ENCODE assay signal across 8 cellular contexts in the genomic region with DNA sequence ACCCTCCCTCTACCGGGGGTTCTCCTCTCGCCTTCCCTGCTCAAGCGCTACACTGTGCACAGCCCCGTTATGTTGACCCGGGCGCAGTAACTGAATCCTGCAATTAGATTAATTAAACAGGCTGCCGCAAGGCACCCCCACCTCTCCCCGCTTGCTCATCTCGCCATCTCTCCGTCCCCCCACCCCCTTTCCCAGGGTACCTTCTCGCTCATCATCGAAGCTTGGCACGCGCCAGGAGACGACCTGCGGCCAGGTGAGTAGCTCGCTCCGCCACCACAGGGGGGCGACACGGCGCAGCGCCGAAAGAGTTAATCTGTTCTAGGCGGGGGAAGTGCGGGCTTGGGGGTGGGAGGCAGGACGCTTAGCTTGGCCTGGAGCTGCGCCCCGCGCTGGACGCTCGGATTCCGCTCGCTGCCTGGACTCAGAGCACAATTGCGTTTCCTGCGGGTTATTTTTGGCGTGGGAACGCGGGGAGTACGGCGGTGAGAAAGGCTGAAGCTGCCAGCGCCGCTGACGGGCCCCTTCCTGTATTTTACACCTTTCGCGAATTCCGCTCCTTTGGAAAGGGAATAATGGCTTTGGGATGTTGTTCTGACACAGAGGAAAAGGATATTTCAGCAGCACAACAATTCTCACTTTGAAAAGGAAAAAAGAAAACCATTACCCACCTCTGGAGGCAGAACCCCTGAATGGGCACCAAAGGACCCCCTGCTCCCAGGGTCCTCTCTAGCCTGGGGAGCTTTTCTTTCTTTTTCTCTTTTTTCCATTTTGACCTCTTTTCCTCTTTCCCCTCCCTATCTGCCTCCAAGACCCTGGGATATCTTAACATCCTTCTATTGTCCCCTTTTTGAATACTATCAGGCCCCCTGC. TPM values are rescaled to one million over a fixed set of nuclear protein-coding genes. Genes with fewer than 3 reads are reported as not detected.
DNase-seq lines count a peak whose midpoint lies in the region; TF ChIP-seq lines count a peak whose summit lies in the region.

No MANE protein-coding gene starts in this region.

- H3K27ac Mint-ChIP-seq in nephron progenitor cell, result no peak overlapping the region

- DNase-seq in D341Med (ENCODE audit: low spot score) (peak; percentile 69), LoVo (ENCODE audit: low spot score) (peak; percentile 76), erythroblast (lab: John Stamatoyannopoulos, UW) (peak; percentile 34 to 49), nephron progenitor cell (peak; percentile 78), CD1c-positive myeloid dendritic cell (ENCODE audit: extremely low spot score) (no peak), GF-D8 (lab: John Stamatoyannopoulos, UW) (no peak), lower leg skin (ENCODE audit: low spot score in 2 of 2) (no peak)
- peak; percentile 51 to 54 for DNase-seq in activated CD4-positive, alpha-beta T cell treated with anti-CD3 and anti-CD28 coated beads, Interleukin-2, amount 50 U/mL, for 4 hours

- intact Hi-C loops in lower leg skin (cut with DNase I; ENCODE audit: low total_unique reads), result loop anchor here (10.0 kb wide), 1 partner anchor 84 kb away; no protein-coding TSS in a partner anchor

- H3K4me3 Mint-ChIP-seq in nephron progenitor cell, result peak overlapping the region; percentile 82

- H3K9me3 Mint-ChIP-seq in nephron progenitor cell, result no peaks in the 10 kb centered on the region

- no peaks in the 10 kb centered on the region for H3K36me3 Mint-ChIP-seq in nephron progenitor cell (ENCODE audit: low read depth)

- no peak for TF ChIP-seq POLR2A in erythroblast (IDR thresholded peaks at IDR 0.05; ENCODE audit: low read length)
- no peak for TF ChIP-seq POLR2A in lower leg skin (IDR thresholded peaks at IDR 0.05)

- peaks cover 70% of the 10 kb centered on the region for H3K4me1 Mint-ChIP-seq in nephron progenitor cell

- peaks cover 92% of the 10 kb centered on the region for H3K27me3 Mint-ChIP-seq in nephron progenitor cell (ENCODE audit: low read depth, poor library complexity)

- no peak overlapping the region for H3K4me3 ChIP-seq in lower leg skin (ENCODE audit: low read depth, poor library complexity, severe bottlenecking)

- 2% methylated on average over 46 of the region's 46 CpGs for WGBS in lower leg skin, 2 donors

- TF ChIP-seq CTCF in nephron progenitor cell (IDR thresholded peaks at IDR 0.05), result peak; percentile 70
- TF ChIP-seq CTCF in lower leg skin (IDR thresholded peaks at IDR 0.05), result no peak

RNA-seq across cellular contexts. Expression of a gene that starts 1.5 kb away (rescaled TPM):
- total RNA-seq in lower leg skin, result 1 to 10 TPM; 4.0 to 8.3 (median 5.1) TPM

RNA-seq across cellular contexts. Expression of a gene that starts 22.6 kb away (rescaled TPM):
- 10 to 100 TPM in 1 of 4 donors, 1 to 10 TPM in 1, under 1 TPM in 1, not detected in 1; 0.81 to 13.6 (median 4.4) TPM for total RNA-seq in lower leg skin

RNA-seq across cellular contexts. Expression of a gene that starts 36.4 kb away (rescaled TPM):
- 10 to 100 TPM; 15.4 to 29.9 (median 25.7) TPM for total RNA-seq in lower leg skin

RNA-seq across cellular contexts. Expression of a gene that starts 56.6 kb away (rescaled TPM):
- 100 to 1,000 TPM in 1 of 4 donors, 10 to 100 TPM in 3; 78.5 to 111 (median 95.9) TPM for total RNA-seq in lower leg skin

Comparison
In these comparisons a context has a peak if more than half of its experiments do, and no peak if none do; other contexts are left out.
1. DNase-seq: peak in D341Med (single experiment), LoVo (single experiment), activated CD4-positive, alpha-beta T cell treated with anti-CD3 and anti-CD28 coated beads, Interleukin-2, amount 50 U/mL, for 4 hours (2 of 2), erythroblast (2 of 2) and nephron progenitor cell (single experiment); none in CD1c-positive myeloid dendritic cell (single experiment), GF-D8 (single experiment) and lower leg skin (0 of 2).